Comparison of ENCODE assay signal across 8 cellular contexts in the genomic region with DNA sequence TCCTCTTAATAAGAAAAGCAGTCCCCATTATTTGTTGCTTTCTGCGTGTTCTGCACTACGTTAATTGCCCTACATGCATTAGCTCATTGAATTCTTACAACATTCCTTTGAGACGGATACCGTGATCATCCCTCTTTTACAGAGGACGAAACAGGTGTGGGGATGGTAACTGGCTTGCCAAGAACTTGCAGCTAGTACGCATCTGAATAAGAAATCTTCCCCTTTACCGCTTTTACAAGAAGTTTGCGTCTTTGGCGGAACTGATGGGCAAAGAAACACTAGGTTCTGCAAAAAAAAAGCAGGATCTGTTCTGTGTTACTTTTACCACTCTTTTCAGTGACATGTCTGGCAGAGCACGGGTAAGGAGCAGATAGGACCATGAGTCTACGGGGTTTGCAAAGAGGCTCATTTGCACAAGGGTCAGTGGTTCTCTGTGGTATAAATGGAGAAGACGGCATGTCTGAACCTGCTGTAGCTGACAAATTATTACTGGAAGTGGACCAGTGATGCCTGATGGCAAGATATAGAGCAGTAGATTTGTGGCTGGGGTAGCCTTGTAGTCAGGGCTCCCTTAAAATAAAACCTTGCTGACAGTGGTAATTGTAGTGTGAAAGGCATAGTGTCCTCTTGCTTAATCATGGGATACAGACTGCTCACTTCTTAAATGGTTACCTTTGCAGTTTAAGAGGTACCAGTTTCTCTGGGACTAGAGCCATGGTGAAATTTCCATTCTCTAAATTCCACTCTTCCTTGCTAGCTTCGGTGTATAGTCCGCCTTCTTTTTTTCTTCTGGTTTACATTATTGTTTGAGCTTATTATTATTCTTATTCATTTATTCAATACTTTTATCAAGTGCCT. TPM values are rescaled to one million over a fixed set of nuclear protein-coding genes. Genes with fewer than 3 reads are reported as not detected.
A peak's percentile ranks its signal among the peaks of the same experiment; 100 is the strongest.
DNase-seq lines count a peak whose midpoint lies in the region; ATAC-seq and TF ChIP-seq lines count a peak whose summit lies in the region.

No MANE protein-coding gene starts in this region.

- H3K4me3 ChIP-seq in epithelial cell of proximal tubule (ENCODE audit: low read depth, low read length) = peak overlapping the region; percentile 95
- H3K4me3 ChIP-seq in neutrophil (ENCODE audit: low read depth in 1 of 2, low read length in 1 of 2) = peak overlapping the region; percentile 71 to 96

- no peak overlapping the region for H3K27ac Mint-ChIP-seq in activated naive CD4-positive, alpha-beta T cell treated with anti-CD3 and anti-CD28 coated beads for 36 hours

- DNase-seq in activated naive CD4-positive, alpha-beta T cell treated with anti-CD3 and anti-CD28 coated beads for 36 hours = peak; percentile 11
- DNase-seq in activated naive CD4-positive, alpha-beta T cell treated with anti-CD3 and anti-CD28 coated beads, Interleukin-2, amount 50 U/mL, for 16 hours = no peak
- peak; percentile 27 for DNase-seq in SHP77 treated with DMSO at 0.1 percent for 48 hours (lab: John Stamatoyannopoulos, UW)
- DNase-seq in epithelial cell of proximal tubule (ENCODE audit: low read depth) = no peak
- DNase-seq in activated CD4-positive, alpha-beta T cell treated with anti-CD3 and anti-CD28 coated beads, Interleukin-2, amount 50 U/mL, for 4 hours = no peak

- TF ChIP-seq CTCF in epithelial cell of proximal tubule (conservative IDR thresholded peaks at IDR 0.05; ENCODE audit: low read depth, low read length) (no peak), neutrophil (IDR thresholded peaks at IDR 0.05) (no peak)

- peaks cover 34 to 51% of the 10 kb centered on the region in 2 experiments for H3K4me1 ChIP-seq in neutrophil (ENCODE audit: control insufficient read depth in 1 of 2, insufficient read depth in 1 of 2, low read depth in 1 of 2, low read length in 1 of 2)

- peaks cover 5% of the 10 kb centered on the region for H3K36me3 ChIP-seq in neutrophil

- peaks cover 28% of the 10 kb centered on the region for H3K4me1 Mint-ChIP-seq in activated naive CD4-positive, alpha-beta T cell treated with anti-CD3 and anti-CD28 coated beads for 36 hours (ENCODE audit: low read depth)

- no peaks in the 10 kb centered on the region for H3K9me3 ChIP-seq in neutrophil

- no peaks in the 10 kb centered on the region for H3K9me3 Mint-ChIP-seq in activated naive CD4-positive, alpha-beta T cell treated with anti-CD3 and anti-CD28 coated beads for 36 hours

- peak overlapping the region; percentile 62 for H3K27ac ChIP-seq in neutrophil

- intact Hi-C loops in activated naive CD4-positive, alpha-beta T cell treated with anti-CD3 and anti-CD28 coated beads for 36 hours (cut with micrococcal nuclease) = loop anchor here (5.0 to 10.0 kb wide), 2 partner anchors 172 to 230 kb away; no protein-coding TSS in a partner anchor

- peak overlapping the region; percentile 94 for H3K4me3 Mint-ChIP-seq in activated naive CD4-positive, alpha-beta T cell treated with anti-CD3 and anti-CD28 coated beads for 36 hours

- H3K27me3 ChIP-seq in neutrophil = no peaks in the 10 kb centered on the region

- CTCF ChIA-PET in activated naive CD4-positive, alpha-beta T cell treated with anti-CD3 and anti-CD28 coated beads for 36 hours (lab: Charles Lee) = interaction anchor here (1.2 to 1.6 kb wide), 3 partner anchors 21 to 31 kb away, joined by 3 to 5 read pairs (median 4); a partner anchor contains a TSS

- ATAC-seq in HG03159 (IDR thresholded peaks at IDR 0.05; ENCODE audit: unreplicated experiment) = no peak
- ATAC-seq in HG03378 (IDR thresholded peaks at IDR 0.05; ENCODE audit: unreplicated experiment) = no peak

- no peaks in the 10 kb centered on the region for H3K27me3 Mint-ChIP-seq in activated naive CD4-positive, alpha-beta T cell treated with anti-CD3 and anti-CD28 coated beads for 36 hours (ENCODE audit: low read depth)

- peaks cover 14% of the 10 kb centered on the region for H3K36me3 Mint-ChIP-seq in activated naive CD4-positive, alpha-beta T cell treated with anti-CD3 and anti-CD28 coated beads for 36 hours (ENCODE audit: low read depth)

RNA-seq across cellular contexts. Expression of a gene that starts 1.4 kb away (rescaled TPM):
- total RNA-seq in activated naive CD4-positive, alpha-beta T cell treated with anti-CD3 and anti-CD28 coated beads for 36 hours = 10 to 100 TPM; 27.3 to 31.9 TPM
- total RNA-seq in epithelial cell of proximal tubule = 7.2 and 9.6 TPM in 2 replicates

RNA-seq across cellular contexts. Expression of a gene that starts 3.2 kb away (rescaled TPM):
- total RNA-seq in activated naive CD4-positive, alpha-beta T cell treated with anti-CD3 and anti-CD28 coated beads for 36 hours = 10 to 100 TPM; 13.3 to 17.1 TPM
- 86.7 and 87.0 TPM in 2 replicates for total RNA-seq in epithelial cell of proximal tubule

RNA-seq across cellular contexts. Expression of a gene that starts 30.4 kb away (rescaled TPM):
- 10 to 100 TPM; 30.3 to 32.4 TPM for total RNA-seq in activated naive CD4-positive, alpha-beta T cell treated with anti-CD3 and anti-CD28 coated beads for 36 hours
- 36.9 and 43.0 TPM in 2 replicates for total RNA-seq in epithelial cell of proximal tubule

Comparison
In these comparisons a context has a peak if more than half of its experiments do, and no peak if none do; other contexts are left out.
1. DNase-seq: peak in activated naive CD4-positive, alpha-beta T cell treated with anti-CD3 and anti-CD28 coated beads for 36 hours (single experiment) and SHP77 treated with DMSO at 0.1 percent for 48 hours (single experiment); none in activated naive CD4-positive, alpha-beta T cell treated with anti-CD3 and anti-CD28 coated beads, Interleukin-2, amount 50 U/mL, for 16 hours (single experiment), epithelial cell of proximal tubule (single experiment) and activated CD4-positive, alpha-beta T cell treated with anti-CD3 and anti-CD28 coated beads, Interleukin-2, amount 50 U/mL, for 4 hours (0 of 2).